ENCODE assay signal across 8 cellular contexts in genomic region chr9:105694320-105694847, GRCh38. TPM values are rescaled to one million over a fixed set of nuclear protein-coding genes. Genes with fewer than 3 reads are reported as not detected.
A peak's percentile ranks its signal among the peaks of the same experiment; 100 is the strongest.
DNase-seq lines count a peak whose midpoint lies in the region; ATAC-seq and TF ChIP-seq lines count a peak whose summit lies in the region.

TSS of gene TMEM38B (plus strand) at chr9:105694541. CDS start at chr9:105694661, 120 bp downstream.

- H3K4me3 ChIP-seq in hepatocyte (peak within 1 kb of the TSS; percentile 81), retinal pigment epithelial cell (ENCODE audit: low read length) (peak within 1 kb of the TSS; percentile 76), aorta (ENCODE audit: low read length in 2 of 2) (peak within 1 kb of the TSS; percentile 61 to 74)

- H3K36me3 Mint-ChIP-seq in T-helper 1 cell treated with Interleukin-12 subunit alpha and Interleukin-12 subunit beta and Interleukin-4 antibody, amounts not matched to agents 30 μg/mL and 1 μg/mL, for 36 hours (ENCODE audit: low read depth): no peaks in the 10 kb centered on the region

- H3K9me3 ChIP-seq in hepatocyte (ENCODE audit: low read depth) (no peaks in the 10 kb centered on the region), aorta (ENCODE audit: control insufficient read depth, low read length) (peaks cover 1% of the 10 kb centered on the region)

- no peaks in the 10 kb centered on the region for H3K36me3 ChIP-seq in hepatocyte (replicated peaks; ENCODE audit: insufficient read depth, low read depth)
- no peaks in the 10 kb centered on the region for H3K36me3 ChIP-seq in aorta (ENCODE audit: control insufficient read depth in 1 of 2, insufficient read depth in 2 of 2, low read length in 1 of 2)

- ATAC-seq in GM18498 (IDR thresholded peaks at IDR 0.05; ENCODE audit: unreplicated experiment) (peak; percentile 82), HG02642 (IDR thresholded peaks at IDR 0.05; ENCODE audit: poor library complexity, unreplicated experiment) (peak; percentile 89), aorta (ENCODE audit: low FRiP score) (peak; percentile 96)

- no peaks in the 10 kb centered on the region for H4K20me1 ChIP-seq in hepatocyte (ENCODE audit: insufficient read depth, poor library complexity, severe bottlenecking)

- H3K4me3 Mint-ChIP-seq in T-helper 1 cell treated with Interleukin-12 subunit alpha and Interleukin-12 subunit beta and Interleukin-4 antibody, amounts not matched to agents 30 μg/mL and 1 μg/mL, for 36 hours: peak within 1 kb of the TSS; percentile 86

- H3K27me3 ChIP-seq in hepatocyte: peaks cover 21% of the 10 kb centered on the region
- no peaks in the 10 kb centered on the region for H3K27me3 ChIP-seq in aorta (ENCODE audit: control insufficient read depth in 1 of 2, insufficient read depth in 2 of 2, low read length in 1 of 2)

- H3K4me1 ChIP-seq in hepatocyte (ENCODE audit: insufficient read depth) (peaks cover 2% of the 10 kb centered on the region), aorta (ENCODE audit: control insufficient read depth in 1 of 2, insufficient read depth in 2 of 2, low read length in 2 of 2) (no peaks in the 10 kb centered on the region)

- peak within 1 kb of the TSS; percentile 76 for H3K4me2 ChIP-seq in hepatocyte

- peak within 1 kb of the TSS; percentile 52 for H3K27ac Mint-ChIP-seq in T-helper 1 cell treated with Interleukin-12 subunit alpha and Interleukin-12 subunit beta and Interleukin-4 antibody, amounts not matched to agents 30 μg/mL and 1 μg/mL, for 36 hours

- H2AFZ ChIP-seq in hepatocyte: peak within 1 kb of the TSS; percentile 95

- peaks cover 31% of the 10 kb centered on the region for H3K79me2 ChIP-seq in hepatocyte

- peaks cover 12% of the 10 kb centered on the region for H3K4me1 Mint-ChIP-seq in T-helper 1 cell treated with Interleukin-12 subunit alpha and Interleukin-12 subunit beta and Interleukin-4 antibody, amounts not matched to agents 30 μg/mL and 1 μg/mL, for 36 hours (ENCODE audit: low read depth)

- DNase-seq in NCI-H1092 (lab: John Stamatoyannopoulos, UW) (peak; percentile 80), amygdala (lab: John Stamatoyannopoulos, UW) (peak in 53 of 56 donors; percentile 3 to 81 (median 63)), hepatocyte (ENCODE audit: low spot score) (peak; percentile 95), retinal pigment epithelial cell (ENCODE audit: low read depth) (no peak), aorta (peak; percentile 85 to 93)

- peaks cover 34% of the 10 kb centered on the region for H3K27me3 Mint-ChIP-seq in T-helper 1 cell treated with Interleukin-12 subunit alpha and Interleukin-12 subunit beta and Interleukin-4 antibody, amounts not matched to agents 30 μg/mL and 1 μg/mL, for 36 hours (ENCODE audit: low read depth)

- no peaks in the 10 kb centered on the region for H3K9me2 ChIP-seq in hepatocyte (replicated peaks; ENCODE audit: insufficient read depth)

- H3K9me3 Mint-ChIP-seq in T-helper 1 cell treated with Interleukin-12 subunit alpha and Interleukin-12 subunit beta and Interleukin-4 antibody, amounts not matched to agents 30 μg/mL and 1 μg/mL, for 36 hours: no peaks in the 10 kb centered on the region

- intact Hi-C loops in aorta (cut with DNase I): loop anchor here in 1 of 2 donors (5.0 to 10.0 kb wide), 2 partner anchors 137 to 250 kb away; partner anchors contain the start of genes FKTN and FSD1L

- TF ChIP-seq CTCF in hepatocyte (IDR thresholded peaks at IDR 0.05; ENCODE audit: poor library complexity): no peak
- no peak for TF ChIP-seq CTCF in retinal pigment epithelial cell (conservative IDR thresholded peaks at IDR 0.05; ENCODE audit: low read depth, low read length)

- under 1% methylated on average over 62 of the region's 64 CpGs for WGBS in hepatocyte (ENCODE audit: low lambda C conversion rate, missing lambda C conversion rate)
- 0 to 1% methylated on average over 58 to 64 of the region's 64 CpGs for WGBS in aorta, 2 donors

- H3K27ac ChIP-seq in hepatocyte: peak within 1 kb of the TSS; percentile 72
- peak within 1 kb of the TSS in 1 of 2 donors; percentile 52 for H3K27ac ChIP-seq in aorta (ENCODE audit: low read depth in 1 of 2, low read length in 2 of 2)

RNA-seq across cellular contexts. Expression of gene TMEM38B, which starts in this region (rescaled TPM):
- 28.4 and 33.0 TPM in 2 replicates for total RNA-seq in hepatocyte
- 14.2 and 22.0 TPM in 2 replicates for polyA plus RNA-seq in hepatocyte
- 10 to 100 TPM in 1 of 2 donors, 1 to 10 TPM in 1; 9.8 to 10.5 TPM for total RNA-seq in aorta
- polyA plus RNA-seq in aorta: 1 to 10 TPM; 3.9 to 4.2 TPM
